ENCODE assay signal across 1 cellular context in the genomic region with DNA sequence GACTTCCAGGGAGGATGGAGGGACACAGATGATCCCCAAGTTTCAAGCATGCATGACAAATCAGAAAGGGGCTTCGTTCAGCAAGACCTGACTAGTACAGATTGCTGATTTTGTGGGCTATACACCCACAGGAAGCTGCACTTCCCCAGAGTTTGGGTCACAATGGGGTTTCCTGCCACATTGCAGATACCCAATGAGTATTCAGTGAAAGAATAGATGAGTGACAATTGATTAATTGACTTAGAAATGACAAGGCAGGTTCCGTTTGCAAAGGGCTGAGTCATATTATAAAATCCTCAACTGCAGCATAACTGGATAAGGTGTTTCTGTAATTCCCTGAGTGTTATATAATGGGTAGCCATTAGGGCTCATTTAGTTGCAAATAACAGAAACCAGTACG.
TF ChIP-seq lines count a peak whose summit lies in the region.

No MANE protein-coding gene starts in this region.

TF ChIP-seq in K562, 482 proteins besides CTCF, POLR2A, EP300 and RAD21 (continued from another document):
- TF ChIP-seq ZNF277 (CRISPR knock-in tag; IDR thresholded peaks at IDR 0.05; ENCODE audit: borderline replicate concordance) (no peak), PPARD (CRISPR knock-in tag; IDR thresholded peaks at IDR 0.05) (no peak), KDM2B (CRISPR knock-in tag; IDR thresholded peaks at IDR 0.05) (no peak), ZNF3 (CRISPR knock-in tag; IDR thresholded peaks at IDR 0.05) (no peak), NFIC (IDR thresholded peaks at IDR 0.05) (no peak), ZNF24 (IDR thresholded peaks at IDR 0.05) (no peak), MCM5 (IDR thresholded peaks at IDR 0.05; ENCODE audit: low read depth) (no peak), ASH1L (IDR thresholded peaks at IDR 0.05; ENCODE audit: borderline replicate concordance, low read depth, partially characterized antibody) (no peak), SRSF7 (optimal IDR thresholded peaks at IDR 0.05; ENCODE audit: low read depth, low read length) (no peak), ZNF316 (IDR thresholded peaks at IDR 0.05) (peak; percentile 86), CBFA2T3 (IDR thresholded peaks at IDR 0.05) (peak; percentile 21; the same call in 1 of the 2 replicates), KLF10 (CRISPR knock-in tag; IDR thresholded peaks at IDR 0.05) (no peak), MTA1 (IDR thresholded peaks at IDR 0.05; ENCODE audit: borderline replicate concordance) (no peak), ESRRB (CRISPR knock-in tag; IDR thresholded peaks at IDR 0.05; ENCODE audit: borderline replicate concordance) (no peak), MEIS2 (IDR thresholded peaks at IDR 0.05; ENCODE audit: partially characterized antibody) (peak; percentile 94), ZNF311 (CRISPR knock-in tag; IDR thresholded peaks at IDR 0.05) (no peak), LCOR (CRISPR knock-in tag; IDR thresholded peaks at IDR 0.05) (no peak), ZNF354B (CRISPR knock-in tag; IDR thresholded peaks at IDR 0.05) (no peak), ETS2 (tag; IDR thresholded peaks at IDR 0.05; ENCODE audit: borderline replicate concordance, poor library complexity, severe bottlenecking) (no peak), MAFF (IDR thresholded peaks at IDR 0.05; ENCODE audit: low read length) (0 out of 2 replicates have a peak, but pooled peaks have one; percentile 21), MTF1 (CRISPR knock-in tag; IDR thresholded peaks at IDR 0.05; ENCODE audit: borderline replicate concordance) (no peak), C11orf30 (IDR thresholded peaks at IDR 0.05; ENCODE audit: low read depth) (peak; percentile 66), MEF2A (IDR thresholded peaks at IDR 0.05; ENCODE audit: control insufficient read depth, low read depth, low read length) (no peak)
- TF ChIP-seq, protein P1, sequence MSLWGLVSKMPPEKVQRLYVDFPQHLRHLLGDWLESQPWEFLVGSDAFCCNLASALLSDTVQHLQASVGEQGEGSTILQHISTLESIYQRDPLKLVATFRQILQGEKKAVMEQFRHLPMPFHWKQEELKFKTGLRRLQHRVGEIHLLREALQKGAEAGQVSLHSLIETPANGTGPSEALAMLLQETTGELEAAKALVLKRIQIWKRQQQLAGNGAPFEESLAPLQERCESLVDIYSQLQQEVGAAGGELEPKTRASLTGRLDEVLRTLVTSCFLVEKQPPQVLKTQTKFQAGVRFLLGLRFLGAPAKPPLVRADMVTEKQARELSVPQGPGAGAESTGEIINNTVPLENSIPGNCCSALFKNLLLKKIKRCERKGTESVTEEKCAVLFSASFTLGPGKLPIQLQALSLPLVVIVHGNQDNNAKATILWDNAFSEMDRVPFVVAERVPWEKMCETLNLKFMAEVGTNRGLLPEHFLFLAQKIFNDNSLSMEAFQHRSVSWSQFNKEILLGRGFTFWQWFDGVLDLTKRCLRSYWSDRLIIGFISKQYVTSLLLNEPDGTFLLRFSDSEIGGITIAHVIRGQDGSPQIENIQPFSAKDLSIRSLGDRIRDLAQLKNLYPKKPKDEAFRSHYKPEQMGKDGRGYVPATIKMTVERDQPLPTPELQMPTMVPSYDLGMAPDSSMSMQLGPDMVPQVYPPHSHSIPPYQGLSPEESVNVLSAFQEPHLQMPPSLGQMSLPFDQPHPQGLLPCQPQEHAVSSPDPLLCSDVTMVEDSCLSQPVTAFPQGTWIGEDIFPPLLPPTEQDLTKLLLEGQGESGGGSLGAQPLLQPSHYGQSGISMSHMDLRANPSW (CRISPR knock-in tag; IDR thresholded peaks at IDR 0.05), result no peak
- TF ChIP-seq, protein P2, sequence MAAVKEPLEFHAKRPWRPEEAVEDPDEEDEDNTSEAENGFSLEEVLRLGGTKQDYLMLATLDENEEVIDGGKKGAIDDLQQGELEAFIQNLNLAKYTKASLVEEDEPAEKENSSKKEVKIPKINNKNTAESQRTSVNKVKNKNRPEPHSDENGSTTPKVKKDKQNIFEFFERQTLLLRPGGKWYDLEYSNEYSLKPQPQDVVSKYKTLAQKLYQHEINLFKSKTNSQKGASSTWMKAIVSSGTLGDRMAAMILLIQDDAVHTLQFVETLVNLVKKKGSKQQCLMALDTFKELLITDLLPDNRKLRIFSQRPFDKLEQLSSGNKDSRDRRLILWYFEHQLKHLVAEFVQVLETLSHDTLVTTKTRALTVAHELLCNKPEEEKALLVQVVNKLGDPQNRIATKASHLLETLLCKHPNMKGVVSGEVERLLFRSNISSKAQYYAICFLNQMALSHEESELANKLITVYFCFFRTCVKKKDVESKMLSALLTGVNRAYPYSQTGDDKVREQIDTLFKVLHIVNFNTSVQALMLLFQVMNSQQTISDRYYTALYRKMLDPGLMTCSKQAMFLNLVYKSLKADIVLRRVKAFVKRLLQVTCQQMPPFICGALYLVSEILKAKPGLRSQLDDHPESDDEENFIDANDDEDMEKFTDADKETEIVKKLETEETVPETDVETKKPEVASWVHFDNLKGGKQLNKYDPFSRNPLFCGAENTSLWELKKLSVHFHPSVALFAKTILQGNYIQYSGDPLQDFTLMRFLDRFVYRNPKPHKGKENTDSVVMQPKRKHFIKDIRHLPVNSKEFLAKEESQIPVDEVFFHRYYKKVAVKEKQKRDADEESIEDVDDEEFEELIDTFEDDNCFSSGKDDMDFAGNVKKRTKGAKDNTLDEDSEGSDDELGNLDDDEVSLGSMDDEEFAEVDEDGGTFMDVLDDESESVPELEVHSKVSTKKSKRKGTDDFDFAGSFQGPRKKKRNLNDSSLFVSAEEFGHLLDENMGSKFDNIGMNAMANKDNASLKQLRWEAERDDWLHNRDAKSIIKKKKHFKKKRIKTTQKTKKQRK (IDR thresholded peaks at IDR 0.05; ENCODE audit: borderline replicate concordance, low read depth, low read length), result no peak
- TF ChIP-seq, protein P3, sequence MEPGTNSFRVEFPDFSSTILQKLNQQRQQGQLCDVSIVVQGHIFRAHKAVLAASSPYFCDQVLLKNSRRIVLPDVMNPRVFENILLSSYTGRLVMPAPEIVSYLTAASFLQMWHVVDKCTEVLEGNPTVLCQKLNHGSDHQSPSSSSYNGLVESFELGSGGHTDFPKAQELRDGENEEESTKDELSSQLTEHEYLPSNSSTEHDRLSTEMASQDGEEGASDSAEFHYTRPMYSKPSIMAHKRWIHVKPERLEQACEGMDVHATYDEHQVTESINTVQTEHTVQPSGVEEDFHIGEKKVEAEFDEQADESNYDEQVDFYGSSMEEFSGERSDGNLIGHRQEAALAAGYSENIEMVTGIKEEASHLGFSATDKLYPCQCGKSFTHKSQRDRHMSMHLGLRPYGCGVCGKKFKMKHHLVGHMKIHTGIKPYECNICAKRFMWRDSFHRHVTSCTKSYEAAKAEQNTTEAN (CRISPR knock-in tag; IDR thresholded peaks at IDR 0.05), result no peak
- TF ChIP-seq, protein P4, sequence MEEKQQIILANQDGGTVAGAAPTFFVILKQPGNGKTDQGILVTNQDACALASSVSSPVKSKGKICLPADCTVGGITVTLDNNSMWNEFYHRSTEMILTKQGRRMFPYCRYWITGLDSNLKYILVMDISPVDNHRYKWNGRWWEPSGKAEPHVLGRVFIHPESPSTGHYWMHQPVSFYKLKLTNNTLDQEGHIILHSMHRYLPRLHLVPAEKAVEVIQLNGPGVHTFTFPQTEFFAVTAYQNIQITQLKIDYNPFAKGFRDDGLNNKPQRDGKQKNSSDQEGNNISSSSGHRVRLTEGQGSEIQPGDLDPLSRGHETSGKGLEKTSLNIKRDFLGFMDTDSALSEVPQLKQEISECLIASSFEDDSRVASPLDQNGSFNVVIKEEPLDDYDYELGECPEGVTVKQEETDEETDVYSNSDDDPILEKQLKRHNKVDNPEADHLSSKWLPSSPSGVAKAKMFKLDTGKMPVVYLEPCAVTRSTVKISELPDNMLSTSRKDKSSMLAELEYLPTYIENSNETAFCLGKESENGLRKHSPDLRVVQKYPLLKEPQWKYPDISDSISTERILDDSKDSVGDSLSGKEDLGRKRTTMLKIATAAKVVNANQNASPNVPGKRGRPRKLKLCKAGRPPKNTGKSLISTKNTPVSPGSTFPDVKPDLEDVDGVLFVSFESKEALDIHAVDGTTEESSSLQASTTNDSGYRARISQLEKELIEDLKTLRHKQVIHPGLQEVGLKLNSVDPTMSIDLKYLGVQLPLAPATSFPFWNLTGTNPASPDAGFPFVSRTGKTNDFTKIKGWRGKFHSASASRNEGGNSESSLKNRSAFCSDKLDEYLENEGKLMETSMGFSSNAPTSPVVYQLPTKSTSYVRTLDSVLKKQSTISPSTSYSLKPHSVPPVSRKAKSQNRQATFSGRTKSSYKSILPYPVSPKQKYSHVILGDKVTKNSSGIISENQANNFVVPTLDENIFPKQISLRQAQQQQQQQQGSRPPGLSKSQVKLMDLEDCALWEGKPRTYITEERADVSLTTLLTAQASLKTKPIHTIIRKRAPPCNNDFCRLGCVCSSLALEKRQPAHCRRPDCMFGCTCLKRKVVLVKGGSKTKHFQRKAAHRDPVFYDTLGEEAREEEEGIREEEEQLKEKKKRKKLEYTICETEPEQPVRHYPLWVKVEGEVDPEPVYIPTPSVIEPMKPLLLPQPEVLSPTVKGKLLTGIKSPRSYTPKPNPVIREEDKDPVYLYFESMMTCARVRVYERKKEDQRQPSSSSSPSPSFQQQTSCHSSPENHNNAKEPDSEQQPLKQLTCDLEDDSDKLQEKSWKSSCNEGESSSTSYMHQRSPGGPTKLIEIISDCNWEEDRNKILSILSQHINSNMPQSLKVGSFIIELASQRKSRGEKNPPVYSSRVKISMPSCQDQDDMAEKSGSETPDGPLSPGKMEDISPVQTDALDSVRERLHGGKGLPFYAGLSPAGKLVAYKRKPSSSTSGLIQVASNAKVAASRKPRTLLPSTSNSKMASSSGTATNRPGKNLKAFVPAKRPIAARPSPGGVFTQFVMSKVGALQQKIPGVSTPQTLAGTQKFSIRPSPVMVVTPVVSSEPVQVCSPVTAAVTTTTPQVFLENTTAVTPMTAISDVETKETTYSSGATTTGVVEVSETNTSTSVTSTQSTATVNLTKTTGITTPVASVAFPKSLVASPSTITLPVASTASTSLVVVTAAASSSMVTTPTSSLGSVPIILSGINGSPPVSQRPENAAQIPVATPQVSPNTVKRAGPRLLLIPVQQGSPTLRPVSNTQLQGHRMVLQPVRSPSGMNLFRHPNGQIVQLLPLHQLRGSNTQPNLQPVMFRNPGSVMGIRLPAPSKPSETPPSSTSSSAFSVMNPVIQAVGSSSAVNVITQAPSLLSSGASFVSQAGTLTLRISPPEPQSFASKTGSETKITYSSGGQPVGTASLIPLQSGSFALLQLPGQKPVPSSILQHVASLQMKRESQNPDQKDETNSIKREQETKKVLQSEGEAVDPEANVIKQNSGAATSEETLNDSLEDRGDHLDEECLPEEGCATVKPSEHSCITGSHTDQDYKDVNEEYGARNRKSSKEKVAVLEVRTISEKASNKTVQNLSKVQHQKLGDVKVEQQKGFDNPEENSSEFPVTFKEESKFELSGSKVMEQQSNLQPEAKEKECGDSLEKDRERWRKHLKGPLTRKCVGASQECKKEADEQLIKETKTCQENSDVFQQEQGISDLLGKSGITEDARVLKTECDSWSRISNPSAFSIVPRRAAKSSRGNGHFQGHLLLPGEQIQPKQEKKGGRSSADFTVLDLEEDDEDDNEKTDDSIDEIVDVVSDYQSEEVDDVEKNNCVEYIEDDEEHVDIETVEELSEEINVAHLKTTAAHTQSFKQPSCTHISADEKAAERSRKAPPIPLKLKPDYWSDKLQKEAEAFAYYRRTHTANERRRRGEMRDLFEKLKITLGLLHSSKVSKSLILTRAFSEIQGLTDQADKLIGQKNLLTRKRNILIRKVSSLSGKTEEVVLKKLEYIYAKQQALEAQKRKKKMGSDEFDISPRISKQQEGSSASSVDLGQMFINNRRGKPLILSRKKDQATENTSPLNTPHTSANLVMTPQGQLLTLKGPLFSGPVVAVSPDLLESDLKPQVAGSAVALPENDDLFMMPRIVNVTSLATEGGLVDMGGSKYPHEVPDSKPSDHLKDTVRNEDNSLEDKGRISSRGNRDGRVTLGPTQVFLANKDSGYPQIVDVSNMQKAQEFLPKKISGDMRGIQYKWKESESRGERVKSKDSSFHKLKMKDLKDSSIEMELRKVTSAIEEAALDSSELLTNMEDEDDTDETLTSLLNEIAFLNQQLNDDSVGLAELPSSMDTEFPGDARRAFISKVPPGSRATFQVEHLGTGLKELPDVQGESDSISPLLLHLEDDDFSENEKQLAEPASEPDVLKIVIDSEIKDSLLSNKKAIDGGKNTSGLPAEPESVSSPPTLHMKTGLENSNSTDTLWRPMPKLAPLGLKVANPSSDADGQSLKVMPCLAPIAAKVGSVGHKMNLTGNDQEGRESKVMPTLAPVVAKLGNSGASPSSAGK (IDR thresholded peaks at IDR 0.05), result no peak
- TF ChIP-seq, protein P5, sequence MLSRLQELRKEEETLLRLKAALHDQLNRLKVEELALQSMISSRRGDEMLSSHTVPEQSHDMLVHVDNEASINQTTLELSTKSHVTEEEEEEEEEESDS (CRISPR knock-in tag; IDR thresholded peaks at IDR 0.05), result no peak
- TF ChIP-seq, protein P6, sequence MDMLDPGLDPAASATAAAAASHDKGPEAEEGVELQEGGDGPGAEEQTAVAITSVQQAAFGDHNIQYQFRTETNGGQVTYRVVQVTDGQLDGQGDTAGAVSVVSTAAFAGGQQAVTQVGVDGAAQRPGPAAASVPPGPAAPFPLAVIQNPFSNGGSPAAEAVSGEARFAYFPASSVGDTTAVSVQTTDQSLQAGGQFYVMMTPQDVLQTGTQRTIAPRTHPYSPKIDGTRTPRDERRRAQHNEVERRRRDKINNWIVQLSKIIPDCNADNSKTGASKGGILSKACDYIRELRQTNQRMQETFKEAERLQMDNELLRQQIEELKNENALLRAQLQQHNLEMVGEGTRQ (CRISPR knock-in tag; IDR thresholded peaks at IDR 0.05), result no peak
